Comparison of ENCODE assay signal across 24 cellular contexts in the genomic region with DNA sequence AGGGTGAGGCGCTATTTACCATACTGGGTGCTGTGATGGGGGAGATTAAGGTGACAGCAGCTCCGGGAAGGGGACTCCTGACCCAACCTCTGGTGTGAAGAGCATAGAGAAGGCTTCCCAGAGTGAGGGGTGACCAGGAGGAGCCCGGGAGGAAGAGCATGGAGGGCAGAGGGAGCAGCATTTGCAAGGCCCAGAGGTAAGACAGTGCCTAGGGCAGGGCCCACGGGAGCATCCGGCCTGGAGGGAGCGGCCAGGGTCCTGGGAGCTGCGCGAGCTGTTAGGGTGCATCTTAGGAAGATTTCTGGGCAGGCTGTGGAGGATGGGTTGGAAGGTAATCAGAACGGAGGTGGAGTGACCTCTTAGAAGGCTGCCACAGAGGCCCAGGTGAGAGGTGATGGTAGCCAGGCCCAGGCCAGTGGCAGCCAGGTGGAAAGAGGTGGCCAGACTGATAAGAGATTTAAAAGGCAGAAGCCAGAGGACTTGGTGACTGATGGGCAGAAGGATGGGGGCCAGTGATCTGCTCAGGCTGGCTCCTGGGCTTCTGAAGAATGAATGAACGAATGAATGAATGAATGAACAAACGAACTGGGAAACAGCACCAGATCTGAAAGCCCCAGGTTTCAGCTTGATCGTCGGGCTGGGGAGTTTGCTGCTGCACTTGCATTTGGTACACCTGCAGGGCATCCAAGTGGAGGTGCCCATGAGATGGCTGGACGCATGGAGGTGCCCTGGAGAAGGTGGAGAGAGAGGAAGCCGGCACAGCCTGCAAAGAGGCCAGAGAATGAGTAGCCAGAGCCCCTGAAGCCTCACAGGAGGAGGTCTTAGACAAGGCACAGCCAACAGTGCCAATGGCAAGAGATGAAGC. TPM values are rescaled to one million over a fixed set of nuclear protein-coding genes. Genes with fewer than 3 reads are reported as not detected.
A peak's percentile ranks its signal among the peaks of the same experiment; 100 is the strongest.
DNase-seq lines count a peak whose midpoint lies in the region; ATAC-seq, FAIRE-seq and TF ChIP-seq lines count a peak whose summit lies in the region.
"Had no signal": no experiment of that assay in that cellular context is flagged by ENCODE, and none has a peak within 500 bp of the region (broad histone marks: within the 10 kb centered on the region; RNA-seq: fewer than 3 reads in every experiment).

No MANE protein-coding gene starts in this region.

- no peak overlapping the region for H3K4me2 ChIP-seq in GM12878 (ENCODE audit: control insufficient read depth, insufficient read depth)

- 11% methylated on average over 11 of the region's 15 CpGs for WGBS in GM12878 (ENCODE audit: insufficient coverage, insufficient replicate concordance, low lambda C conversion rate, missing lambda C conversion rate)

- RAD21 ChIA-PET in GM12878 (lab: Charles Lee; ENCODE audit: unreplicated experiment), result no interaction called here

- no peak overlapping the region for H2AFZ ChIP-seq in GM12878 (ENCODE audit: control insufficient read depth, low read depth, low read length)

- H3K27ac ChIP-seq in GM12878 (ENCODE audit: control insufficient read depth, insufficient read depth), result no peak overlapping the region

- TF ChIP-seq POLR2A in GM12878 (IDR thresholded peaks at IDR 0.05; ENCODE audit: low read depth, low read length), result no peak

- DNase-seq in H7, result peak; percentile 13
- DNase-seq in GM12878 (ENCODE audit: low read depth, low spot score), result no peak
- no peak for DNase-seq in type B pancreatic cell (ENCODE audit: extremely low spot score, unreplicated experiment)
- DNase-seq in SKM-1 (lab: John Stamatoyannopoulos, UW; ENCODE audit: unreplicated experiment), result no peak
- no peak for DNase-seq in effector memory CD8-positive, alpha-beta T cell
- DNase-seq: activated CD4-positive, alpha-beta T cell treated with anti-CD3 and anti-CD28 coated beads, Interleukin-2, amount 50 U/mL, for 48 hours; activated gamma-delta T cell treated with Interleukin-2 at 50 U/mL for 16 hours; activated T-cell treated with anti-CD3 and anti-CD28 coated beads for 4 hours; CD4-positive, alpha-beta T cell; central memory CD4-positive, alpha-beta T cell; HCEC 1CT; MG63; NCI-H146; NCI-H2171 treated with DMSO at 0.1 percent for 48 hours; NCI-H524 treated with DMSO at 0.1 percent for 48 hours; occipital lobe; T-helper 9 cell had no signal

- no peak for TF ChIP-seq EP300 in GM12878 (IDR thresholded peaks at IDR 0.05; ENCODE audit: borderline replicate concordance in 1 of 2, control insufficient read depth in 1 of 2, low read depth in 2 of 2, low read length in 2 of 2)

- SMC1A ChIA-PET in GM12878 (lab: Charles Lee; ENCODE audit: uncharacterized antibody, unreplicated experiment), result interaction anchor here (1.2 kb wide), 1 partner anchor 22 kb away, joined by 3 read pairs; no protein-coding TSS in a partner anchor

- H3K27ac Mint-ChIP-seq in nephron, result peak overlapping the region; percentile 83 to 99 (median 98)
- peak overlapping the region; percentile 14 for H3K27ac Mint-ChIP-seq in type B pancreatic cell
- H3K27ac Mint-ChIP-seq in effector memory CD8-positive, alpha-beta T cell, result no peak overlapping the region
- H3K27ac Mint-ChIP-seq: CD4-positive, alpha-beta T cell; WTC11 had no signal

- no peak overlapping the region for H3K9ac ChIP-seq in GM12878 (ENCODE audit: control insufficient read depth, insufficient read depth, low read length)

- intact Hi-C loops in GM12878 (cut with micrococcal nuclease; ENCODE audit: unreplicated experiment), result no loop called here

- POLR2A ChIA-PET in GM12878 (lab: Charles Lee), result no interaction called here

- CTCF ChIA-PET in GM12878 (lab: Yijun Ruan, JAX), result no interaction called here

- no peaks in the 10 kb centered on the region for H3K9me3 Mint-ChIP-seq in nephron
- no peaks in the 10 kb centered on the region for H3K9me3 Mint-ChIP-seq in type B pancreatic cell
- H3K9me3 Mint-ChIP-seq in effector memory CD8-positive, alpha-beta T cell, result no peaks in the 10 kb centered on the region
- H3K9me3 Mint-ChIP-seq: CD4-positive, alpha-beta T cell; WTC11 had no signal

- H3K36me3 ChIP-seq in H7 (replicated peaks; ENCODE audit: control insufficient read depth, insufficient read depth, low read length) (no peaks in the 10 kb centered on the region), GM12878 (ENCODE audit: control insufficient read depth in 2 of 2, insufficient read depth in 2 of 2, low read length in 1 of 2) (no peaks in the 10 kb centered on the region)
- H3K36me3 ChIP-seq: MG63 had no signal

- no peaks in the 10 kb centered on the region; the same call in 1 of the 2 replicates for H3K27me3 ChIP-seq in H7 (ENCODE audit: control insufficient read depth, insufficient read depth, low read length)
- no peaks in the 10 kb centered on the region; a peak in 1 of 4 replicates for H3K27me3 ChIP-seq in GM12878 (replicated peaks in 1 of 2; ENCODE audit: control insufficient read depth in 2 of 2, insufficient read depth in 2 of 2, low read length in 1 of 2)
- H3K27me3 ChIP-seq: MG63 had no signal

- no peak for FAIRE-seq in GM12878 (lab: Jason Lieb, UNC)
- FAIRE-seq: G401.6, urothelium cell line had no signal

- H3K4me3 ChIP-seq in H7 (ENCODE audit: insufficient read depth, low read depth, low read length) (no peak overlapping the region), GM12878 (no peak overlapping the region)
- H3K4me3 ChIP-seq: MG63 had no signal

- no peaks in the 10 kb centered on the region for H3K79me2 ChIP-seq in GM12878 (ENCODE audit: control insufficient read depth, insufficient read depth, low read length)

- H3K4me1 ChIP-seq in GM12878 (ENCODE audit: control insufficient read depth, insufficient read depth, low read length), result no peaks in the 10 kb centered on the region

- H3K9me3 ChIP-seq in GM12878 (replicated peaks; ENCODE audit: control insufficient read depth, insufficient read depth, low read length), result no peaks in the 10 kb centered on the region
- H3K9me3 ChIP-seq: MG63 had no signal

- peaks cover 71% of the 10 kb centered on the region for H3K4me1 Mint-ChIP-seq in nephron
- peaks cover 37% of the 10 kb centered on the region for H3K4me1 Mint-ChIP-seq in type B pancreatic cell (ENCODE audit: unreplicated experiment)
- no peaks in the 10 kb centered on the region for H3K4me1 Mint-ChIP-seq in effector memory CD8-positive, alpha-beta T cell (ENCODE audit: low read depth in 2 of 2)

- in situ Hi-C loops in GM12878 (cut with MboI), result no loop called here

- H3K4me3 Mint-ChIP-seq in nephron, result peak overlapping the region in 1 of 3 experiments; percentile 40
- H3K4me3 Mint-ChIP-seq in type B pancreatic cell, result no peak overlapping the region
- no peak overlapping the region for H3K4me3 Mint-ChIP-seq in effector memory CD8-positive, alpha-beta T cell
- H3K4me3 Mint-ChIP-seq: CD4-positive, alpha-beta T cell; WTC11 had no signal

- ATAC-seq in GM12878 (no peak), GM19035 (IDR thresholded peaks at IDR 0.05; ENCODE audit: unreplicated experiment) (no peak)
- no peak for ATAC-seq in effector memory CD8-positive, alpha-beta T cell (replicated peaks)
- ATAC-seq: left lobe of liver, WTC11 had no signal

- no peaks in the 10 kb centered on the region for H3K36me3 Mint-ChIP-seq in nephron (ENCODE audit: low read depth)
- no peaks in the 10 kb centered on the region for H3K36me3 Mint-ChIP-seq in type B pancreatic cell
- H3K36me3 Mint-ChIP-seq in effector memory CD8-positive, alpha-beta T cell (ENCODE audit: insufficient read depth), result no peaks in the 10 kb centered on the region
- H3K36me3 Mint-ChIP-seq: WTC11 had no signal

- peaks cover 13% of the 10 kb centered on the region for H3K27me3 Mint-ChIP-seq in nephron (ENCODE audit: low read depth)
- peaks cover 18% of the 10 kb centered on the region for H3K27me3 Mint-ChIP-seq in type B pancreatic cell
- peaks cover 38 to 61% of the 10 kb centered on the region in 2 donors for H3K27me3 Mint-ChIP-seq in effector memory CD8-positive, alpha-beta T cell

- H4K20me1 ChIP-seq in GM12878 (ENCODE audit: control insufficient read depth, insufficient read depth), result no peaks in the 10 kb centered on the region

- TF ChIP-seq CTCF in GM12878 (IDR thresholded peaks at IDR 0.05 in 2 of 3, conservative IDR thresholded peaks at IDR 0.05 in 1 of 3; ENCODE audit: control insufficient read depth in 2 of 3, extremely low read depth in 1 of 3, insufficient read depth in 1 of 3, low read depth in 3 of 3, low read length in 3 of 3) (no peak), nephron (IDR thresholded peaks at IDR 0.05; ENCODE audit: unreplicated experiment in 3 of 3) (no peak), type B pancreatic cell (conservative IDR thresholded peaks at IDR 0.05) (no peak)

- no TSS peak for BruUV-seq in GM12878 (replicated peaks; lab: Mats Ljungman, UMichigan)

- TF ChIP-seq RAD21 in GM12878 (IDR thresholded peaks at IDR 0.05; ENCODE audit: insufficient read depth, low read depth, low read length), result no peak

RNA-seq across cellular contexts. Expression of a gene that starts 13.0 kb away (rescaled TPM):
- 7.3 and 7.5 TPM in 2 replicates for total RNA-seq in H7 (2014; rRNA removed; shearing (Covaris generic))
- not detected in 2 replicates for total RNA-seq in GM12878 (2013; cell fraction: nucleolus; rRNA removed)
- 0.05 and 0.73 TPM in 2 replicates for total RNA-seq in GM12878 (2014; rRNA removed)
- 0.14 and 0.27 TPM in 2 replicates for total RNA-seq in GM12878 (2014; rRNA removed; fragmentation: Illumina TruSeq; extraction: Trizol)
- total RNA-seq in GM12878 (2021), result 0.21 and 0.27 TPM in 2 replicates
- polyA plus RNA-seq in GM12878 (2011; ENCODE audit: low read depth), result not detected
- polyA plus RNA-seq in GM12878 (2011; rRNA removed), result 0.82 and 1.2 TPM in 2 replicates
- polyA plus RNA-seq in GM12878 (2011; cell fraction: cytosol; rRNA removed), result 2.3 and 3.7 TPM in 2 replicates
- 1.3 and 2.1 TPM in 2 replicates for polyA plus RNA-seq in GM12878 (2011; cell fraction: nucleus; rRNA removed)
- 0.28 TPM in 1 of 2 replicates, not detected in the other for polyA plus RNA-seq in GM12878 (2012)
- polyA plus RNA-seq in GM12878 (2014; fragmentation: Illumina TruSeq; extraction: Trizol), result 0.37 and 0.40 TPM in 2 replicates
- polyA plus RNA-seq in GM12878 (2014; fragmentation: Nextera tagmentation; extraction: Ambion mirVana), result under 1 TPM; 0.16 to 0.22 TPM
- 0.27 and 0.79 TPM in 2 replicates for polyA plus RNA-seq in GM12878 (2014; rRNA removed)
- under 1 TPM; 0.11 to 0.56 TPM for polyA plus RNA-seq in GM12878 (2016; fragmentation: Nextera tagmentation; extraction: Ambion mirVana)
- 0.95 and 2.5 TPM in 2 replicates for polyA minus RNA-seq in GM12878 (2011; rRNA and poly(A)+ RNA removed)
- 0.62 and 5.1 TPM in 2 replicates for polyA minus RNA-seq in GM12878 (2011; cell fraction: cytosol; rRNA and poly(A)+ RNA removed)
- polyA minus RNA-seq in GM12878 (2011; cell fraction: nucleus; rRNA and poly(A)+ RNA removed), result 0.67 and 1.2 TPM in 2 replicates
- total RNA-seq in type B pancreatic cell (ENCODE audit: low replicate concordance), result 1.6 and 1.8 TPM in 2 replicates
- total RNA-seq: CD4-positive, alpha-beta T cell; fibroblast of villous mesenchyme; occipital lobe had no signal

RNA-seq across cellular contexts. Expression of a gene that starts 59.9 kb away (rescaled TPM):
- total RNA-seq in H7 (2014; rRNA removed; shearing (Covaris generic)), result 8.2 and 9.4 TPM in 2 replicates
- 43.7 and 49.7 TPM in 2 replicates for total RNA-seq in GM12878 (2013; cell fraction: nucleolus; rRNA removed)
- total RNA-seq in GM12878 (2014; rRNA removed), result 0.79 and 1.1 TPM in 2 replicates
- total RNA-seq in GM12878 (2014; rRNA removed; fragmentation: Illumina TruSeq; extraction: Trizol), result 0.55 and 1.2 TPM in 2 replicates
- 6.1 and 7.7 TPM in 2 replicates for total RNA-seq in GM12878 (2021)
- polyA plus RNA-seq in GM12878 (2011; ENCODE audit: low read depth), result 1.5 TPM
- 1.9 and 2.9 TPM in 2 replicates for polyA plus RNA-seq in GM12878 (2011; rRNA removed)
- 2.8 TPM in 2 replicates for polyA plus RNA-seq in GM12878 (2011; cell fraction: cytosol; rRNA removed)
- polyA plus RNA-seq in GM12878 (2011; cell fraction: nucleus; rRNA removed), result 67.6 and 84.9 TPM in 2 replicates
- polyA plus RNA-seq in GM12878 (2012), result 2.7 and 4.3 TPM in 2 replicates
- 0.54 and 1.9 TPM in 2 replicates for polyA plus RNA-seq in GM12878 (2014; fragmentation: Illumina TruSeq; extraction: Trizol)
- polyA plus RNA-seq in GM12878 (2014; fragmentation: Nextera tagmentation; extraction: Ambion mirVana), result under 1 TPM; 0.18 to 0.32 TPM
- 3.5 and 3.9 TPM in 2 replicates for polyA plus RNA-seq in GM12878 (2014; rRNA removed)
- polyA plus RNA-seq in GM12878 (2016; fragmentation: Nextera tagmentation; extraction: Ambion mirVana), result 1 to 10 TPM; 2.7 to 4.3 TPM
- 4.6 and 8.9 TPM in 2 replicates for polyA minus RNA-seq in GM12878 (2011; rRNA and poly(A)+ RNA removed)
- 2.3 and 2.5 TPM in 2 replicates for polyA minus RNA-seq in GM12878 (2011; cell fraction: cytosol; rRNA and poly(A)+ RNA removed)
- 24.8 and 32.3 TPM in 2 replicates for polyA minus RNA-seq in GM12878 (2011; cell fraction: nucleus; rRNA and poly(A)+ RNA removed)
- 31.0 and 201 TPM in 2 replicates for total RNA-seq in type B pancreatic cell (ENCODE audit: low replicate concordance)

Comparison
In these comparisons a context has a peak if more than half of its experiments do, and no peak if none do; other contexts are left out.
1. H3K27ac Mint-ChIP-seq: peak in nephron (3 of 3) and type B pancreatic cell (single experiment); none in effector memory CD8-positive, alpha-beta T cell (0 of 2).